Comparison of ENCODE assay signal across 34 cellular contexts in the genomic region with DNA sequence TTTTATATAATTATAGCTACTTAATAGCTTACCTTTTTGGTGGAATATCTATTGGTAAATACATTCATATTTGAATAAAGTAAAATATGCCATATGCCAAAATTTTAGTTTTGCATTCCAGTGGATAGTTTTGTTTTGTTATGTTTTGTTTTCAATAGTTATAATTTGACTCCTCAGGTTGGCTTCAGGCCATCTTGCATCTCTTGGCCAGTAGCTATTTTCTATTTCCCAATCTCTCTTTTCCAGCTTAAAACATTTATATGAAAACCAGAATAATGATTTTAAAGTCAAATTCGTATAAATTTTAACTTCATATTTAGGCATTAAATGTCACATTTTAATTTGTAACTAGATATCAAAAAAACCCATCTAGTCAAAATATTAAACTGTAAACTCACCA.
"Had no signal": no experiment of that assay in that cellular context is flagged by ENCODE, and none has a peak within 500 bp of the region (broad histone marks: within the 10 kb centered on the region; RNA-seq: fewer than 3 reads in every experiment).

No MANE protein-coding gene starts in this region.

- H3K4me3 ChIP-seq: PC-9 had no signal

- H3K27me3 Mint-ChIP-seq: activated B cell treated with CpG ODN at 0.5 μM for 24 hours; activated CD4-positive, alpha-beta memory T cell treated with anti-CD3 and anti-CD28 coated beads for 36 hours had no signal

- H3K36me3 Mint-ChIP-seq: activated CD4-positive, alpha-beta memory T cell treated with anti-CD3 and anti-CD28 coated beads for 36 hours; activated naive CD4-positive, alpha-beta T cell treated with anti-CD3 and anti-CD28 coated beads, Interleukin-2, amount 50 U/mL, for 72 hours; brain had no signal

- H3K4me3 Mint-ChIP-seq: activated B cell treated with CpG ODN at 0.5 μM for 24 hours; activated CD4-positive, alpha-beta memory T cell treated with anti-CD3 and anti-CD28 coated beads for 36 hours; activated naive CD4-positive, alpha-beta T cell treated with anti-CD3 and anti-CD28 coated beads for 36 hours; activated T-cell treated with anti-CD3 and anti-CD28 coated beads, Interleukin-2, amount 50 U/mL, for 4 hours; activated T-helper 1 cell treated with anti-CD3 and anti-CD28 coated beads, Interleukin-12 subunit alpha, Interleukin-12 subunit beta, Interleukin-2, Interleukin-4 antibody, amounts not matched to agents 30 ng/mL and 10 ng/mL and 1 ng/mL, durations not matched to agents 14 hours and 24 hours and 36 hours; brain had no signal

- ATAC-seq: activated naive CD4-positive, alpha-beta T cell treated with anti-CD3 and anti-CD28 coated beads, Interleukin-2, amount 50 U/mL, for 72 hours; activated T-cell treated with anti-CD3 and anti-CD28 coated beads, Interleukin-2, amount 50 U/mL, for 4 hours had no signal

- H3K4me1 Mint-ChIP-seq: activated B cell treated with CpG ODN at 0.5 μM for 24 hours, brain had no signal

- H3K27ac Mint-ChIP-seq: activated B cell treated with CpG ODN at 0.5 μM for 24 hours; activated CD4-positive, alpha-beta memory T cell treated with anti-CD3 and anti-CD28 coated beads for 36 hours; activated naive CD4-positive, alpha-beta T cell treated with anti-CD3 and anti-CD28 coated beads for 36 hours; activated naive CD4-positive, alpha-beta T cell treated with anti-CD3 and anti-CD28 coated beads, Interleukin-2, amount 50 U/mL, for 72 hours; activated T-helper 1 cell treated with anti-CD3 and anti-CD28 coated beads, Interleukin-12 subunit alpha, Interleukin-12 subunit beta, Interleukin-2, Interleukin-4 antibody, amounts not matched to agents 30 ng/mL and 10 ng/mL and 1 ng/mL, durations not matched to agents 14 hours and 24 hours and 36 hours; brain had no signal

- H3K27ac ChIP-seq: PC-9, VCaP had no signal

- DNase-seq: activated B cell treated with CpG ODN at 0.5 μM for 24 hours; activated CD4-positive, alpha-beta memory T cell treated with anti-CD3 and anti-CD28 coated beads for 36 hours; activated CD4-positive, alpha-beta T cell treated with anti-CD3 and anti-CD28 coated beads for 4 hours; activated CD4-positive, alpha-beta T cell treated with anti-CD3 and anti-CD28 coated beads, Interleukin-2, amount 50 U/mL, for 1 hour; activated CD4-positive, CD25-positive, alpha-beta regulatory T cell treated with anti-CD3 and anti-CD28 coated beads, Interleukin-2, amount 50 U/mL, for 72 hours; activated CD8-positive, alpha-beta memory T cell treated with anti-CD3 and anti-CD28 coated beads, Interleukin-2, amount 50 U/mL, for 4 hours; activated gamma-delta T cell treated with Interleukin-2 at 50 U/mL for 16 hours; activated naive CD4-positive, alpha-beta T cell treated with anti-CD3 and anti-CD28 coated beads for 36 hours; activated T-cell treated with anti-CD3 and anti-CD28 coated beads for 4 hours; activated T-cell treated with anti-CD3 and anti-CD28 coated beads, Interleukin-2, amount 50 U/mL, for 4 hours; anterior cingulate cortex; central memory CD4-positive, alpha-beta T cell; Kasumi-1; KG1; MM.1S; MV-4-11; NCI-H1092; NCI-H1436 treated with DMSO at 0.1 percent for 48 hours; NCI-H1694 treated with DMSO at 0.1 percent for 48 hours; NCI-H2029; NCI-H345; NCI-H510A; NCI-H526; NCI-H748 treated with DMSO at 0.1 percent for 48 hours; NK-92 treated with Interleukin-12 subunit alpha and Interleukin-12 subunit beta, amount 100 ng/mL, for 24 hours; PC-9; Right ventricle myocardium superior; SW 1271; T-helper 1 cell; T-helper 9 cell had no signal
